Comparison of ENCODE assay signal across 14 cellular contexts in the genomic region with DNA sequence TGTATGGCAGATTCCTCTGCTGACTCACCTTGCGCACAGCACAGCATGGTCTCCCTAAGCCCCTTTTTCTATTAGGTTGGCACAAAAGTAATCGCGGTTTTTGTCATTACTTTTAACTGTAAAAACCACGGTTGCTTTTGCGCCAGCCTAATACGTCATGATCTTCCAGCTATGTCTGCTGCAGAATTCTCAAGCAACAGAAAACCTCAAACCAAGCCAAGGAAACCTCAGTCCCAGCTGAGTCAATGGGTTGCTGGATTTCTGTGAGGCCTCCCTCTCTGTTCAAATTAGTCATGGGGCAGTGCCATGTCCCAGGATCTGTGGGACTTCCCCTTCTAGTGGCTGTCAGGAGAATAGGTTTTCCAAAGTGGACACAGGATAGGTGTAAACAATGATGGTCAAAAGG. TPM values are rescaled to one million over a fixed set of nuclear protein-coding genes. Genes with fewer than 3 reads are reported as not detected.
DNase-seq lines count a peak whose midpoint lies in the region; ATAC-seq, FAIRE-seq and TF ChIP-seq lines count a peak whose summit lies in the region.
"Had no signal": no experiment of that assay in that cellular context is flagged by ENCODE, and none has a peak within 500 bp of the region (broad histone marks: within the 10 kb centered on the region; RNA-seq: fewer than 3 reads in every experiment).

No MANE protein-coding gene starts in this region.

- H2BK15ac ChIP-seq in mesenchymal stem cell (ENCODE audit: low read depth, poor library complexity, severe bottlenecking): no peak overlapping the region

- H2BK5ac ChIP-seq in mesenchymal stem cell (ENCODE audit: low read depth, low read length, poor library complexity, severe bottlenecking): no peak overlapping the region

- no peaks in the 10 kb centered on the region for H3K9me3 Mint-ChIP-seq in astrocyte (ENCODE audit: unreplicated experiment)

- peaks cover 24% of the 10 kb centered on the region for H3K4me1 Mint-ChIP-seq in astrocyte (ENCODE audit: low read depth, unreplicated experiment)

- H3K36me3 Mint-ChIP-seq in astrocyte (ENCODE audit: low read depth, unreplicated experiment): no peaks in the 10 kb centered on the region

- ATAC-seq in upper lobe of left lung (ENCODE audit: low FRiP score in 2 of 2): no peak
- ATAC-seq in GM18520 (IDR thresholded peaks at IDR 0.05; ENCODE audit: unreplicated experiment): no peak
- ATAC-seq in HG03571 (IDR thresholded peaks at IDR 0.05; ENCODE audit: unreplicated experiment): no peak
- ATAC-seq: psoas muscle had no signal

- H3K4me3 Mint-ChIP-seq in astrocyte (ENCODE audit: unreplicated experiment): no peak overlapping the region

- no peaks in the 10 kb centered on the region for H3K79me1 ChIP-seq in mesenchymal stem cell (replicated peaks; ENCODE audit: low read length, poor library complexity, severe bottlenecking)

- no peak for TF ChIP-seq EP300 in upper lobe of left lung (IDR thresholded peaks at IDR 0.05)

- H3K4me1 ChIP-seq in astrocyte (ENCODE audit: insufficient read depth, low read length) (peaks cover 4% of the 10 kb centered on the region), mesenchymal stem cell (ENCODE audit: control insufficient read depth, insufficient read depth, low read depth, low read length) (no peaks in the 10 kb centered on the region), upper lobe of left lung (peaks cover 0 to 6% (median 0%) of the 10 kb centered on the region in 4 donors)
- H3K4me1 ChIP-seq: psoas muscle had no signal

- no peak overlapping the region for H4K91ac ChIP-seq in mesenchymal stem cell (ENCODE audit: low read length)

- H3K79me2 ChIP-seq in astrocyte (ENCODE audit: insufficient read depth, low read length): no peaks in the 10 kb centered on the region

- no peak overlapping the region for H2AK5ac ChIP-seq in mesenchymal stem cell (ENCODE audit: low read length, severe bottlenecking)

- H3K27me3 ChIP-seq in astrocyte (ENCODE audit: insufficient read depth, low read length) (no peaks in the 10 kb centered on the region), mesenchymal stem cell (ENCODE audit: control insufficient read depth in 1 of 2, insufficient read depth in 1 of 2, low read length in 2 of 2) (no peaks in the 10 kb centered on the region), upper lobe of left lung (no peaks in the 10 kb centered on the region)

- H3K18ac ChIP-seq in mesenchymal stem cell (ENCODE audit: low read depth in 1 of 2, low read length in 2 of 2): no peak overlapping the region

- H2BK120ac ChIP-seq in mesenchymal stem cell (ENCODE audit: low read depth, low read length): no peak overlapping the region

- H2AFZ ChIP-seq in astrocyte (ENCODE audit: low read depth, low read length): no peak overlapping the region
- H2AFZ ChIP-seq in mesenchymal stem cell (ENCODE audit: low read depth, low read length): no peak overlapping the region

- H3K36me3 ChIP-seq in astrocyte (ENCODE audit: insufficient read depth, low read length) (no peaks in the 10 kb centered on the region), mesenchymal stem cell (ENCODE audit: control insufficient read depth in 1 of 2, insufficient read depth in 2 of 2, low read depth in 1 of 2, low read length in 2 of 2) (no peaks in the 10 kb centered on the region), upper lobe of left lung (no peaks in the 10 kb centered on the region)
- H3K36me3 ChIP-seq: HAP-1 had no signal

- H4K8ac ChIP-seq in mesenchymal stem cell (ENCODE audit: low read length): no peak overlapping the region

- H3K9me3 ChIP-seq in astrocyte (ENCODE audit: insufficient read depth, low read depth, low read length): no peaks in the 10 kb centered on the region
- H3K9me3 ChIP-seq in mesenchymal stem cell (ENCODE audit: control insufficient read depth, low read length): no peaks in the 10 kb centered on the region
- H3K9me3 ChIP-seq in upper lobe of left lung: no peaks in the 10 kb centered on the region
- H3K9me3 ChIP-seq: HAP-1, psoas muscle had no signal

- no peak for FAIRE-seq in astrocyte (lab: Jason Lieb, UNC)
- FAIRE-seq: TTC549 had no signal

- no peak overlapping the region for H3K4ac ChIP-seq in mesenchymal stem cell (ENCODE audit: low read depth in 1 of 2, low read length in 2 of 2)

- TF ChIP-seq CTCF in astrocyte (IDR thresholded peaks at IDR 0.05; ENCODE audit: insufficient read depth, low read depth, low read length) (peak; percentile 22), upper lobe of left lung (IDR thresholded peaks at IDR 0.05) (no peak)

- H2BK12ac ChIP-seq in mesenchymal stem cell (ENCODE audit: low read length in 2 of 2): no peak overlapping the region

- no peaks in the 10 kb centered on the region for H3K27me3 Mint-ChIP-seq in astrocyte (ENCODE audit: low read depth, unreplicated experiment)

- H3K9ac ChIP-seq in astrocyte (ENCODE audit: low read length): no peak overlapping the region
- no peak overlapping the region for H3K9ac ChIP-seq in mesenchymal stem cell (ENCODE audit: low read length)

- H3K27ac Mint-ChIP-seq in astrocyte (ENCODE audit: unreplicated experiment): peak overlapping the region; percentile 30

- no peak overlapping the region for H3K14ac ChIP-seq in mesenchymal stem cell (ENCODE audit: low read length in 2 of 2)

- H3K4me2 ChIP-seq in astrocyte (ENCODE audit: low read length): peak overlapping the region; percentile 8
- H3K4me2 ChIP-seq in mesenchymal stem cell (ENCODE audit: low read length, poor library complexity, severe bottlenecking): no peak overlapping the region

- no peak overlapping the region for H3K27ac ChIP-seq in astrocyte (ENCODE audit: low read depth, low read length)
- H3K27ac ChIP-seq in mesenchymal stem cell (ENCODE audit: low read length, poor library complexity, severe bottlenecking): no peak overlapping the region
- no peak overlapping the region for H3K27ac ChIP-seq in upper lobe of left lung
- H3K27ac ChIP-seq: psoas muscle had no signal

- no peak overlapping the region for H3K4me3 ChIP-seq in astrocyte (ENCODE audit: insufficient read depth, low read depth, low read length)
- H3K4me3 ChIP-seq in mesenchymal stem cell (ENCODE audit: insufficient read depth in 1 of 2, low read depth in 1 of 2, low read length in 2 of 2): no peak overlapping the region
- no peak overlapping the region for H3K4me3 ChIP-seq in upper lobe of left lung
- H3K4me3 ChIP-seq: HAP-1, psoas muscle had no signal

- H4K20me1 ChIP-seq in astrocyte (ENCODE audit: insufficient read depth, low read length): no peaks in the 10 kb centered on the region

- 90% methylated on average over 6 of the region's 6 CpGs for WGBS in mesenchymal stem cell
- WGBS in upper lobe of left lung, 2 donors: 87 to 93% methylated on average over 6 of the region's 6 CpGs

- DNase-seq in EH (ENCODE audit: low read depth) (peak; percentile 42), HT-29 (ENCODE audit: low spot score) (peak; percentile 12), astrocyte (ENCODE audit: low read depth) (peak; percentile 75), mesenchymal stem cell (peak; percentile 12), RPMI8226 (no peak), upper lobe of left lung (no peak)
- DNase-seq: COR-L47, midbrain, NCI-H345, psoas muscle had no signal

- TF ChIP-seq POLR2A in upper lobe of left lung (IDR thresholded peaks at IDR 0.05): no peak

- H3K23ac ChIP-seq in mesenchymal stem cell (ENCODE audit: low read length in 2 of 2): no peak overlapping the region

RNA-seq across cellular contexts. Expression of gene ENPP1, which starts 15.7 kb away (rescaled TPM):
- total RNA-seq in HT-29 (2014; rRNA removed; shearing (Covaris generic)): 0.03 and 0.33 TPM in 2 replicates
- 7.1 and 8.9 TPM in 2 replicates for total RNA-seq in astrocyte
- polyA plus RNA-seq in mesenchymal stem cell (2013, experiment 1 of 2): 2.5 TPM
- polyA plus RNA-seq in mesenchymal stem cell (2013, experiment 2 of 2): 2.6 TPM
- total RNA-seq in upper lobe of left lung: 1 to 10 TPM in 5 of 6 donors, under 1 TPM in 1; 0.89 to 2.4 (median 1.5) TPM

Comparison
In these comparisons a context has a peak if more than half of its experiments do, and no peak if none do; other contexts are left out.
1. DNase-seq: peak in EH (single experiment), HT-29 (single experiment), astrocyte (single experiment) and mesenchymal stem cell (single experiment); none in RPMI8226 (single experiment) and upper lobe of left lung (0 of 2).